Comparison of ENCODE assay signal across 8 cellular contexts in the genomic region with DNA sequence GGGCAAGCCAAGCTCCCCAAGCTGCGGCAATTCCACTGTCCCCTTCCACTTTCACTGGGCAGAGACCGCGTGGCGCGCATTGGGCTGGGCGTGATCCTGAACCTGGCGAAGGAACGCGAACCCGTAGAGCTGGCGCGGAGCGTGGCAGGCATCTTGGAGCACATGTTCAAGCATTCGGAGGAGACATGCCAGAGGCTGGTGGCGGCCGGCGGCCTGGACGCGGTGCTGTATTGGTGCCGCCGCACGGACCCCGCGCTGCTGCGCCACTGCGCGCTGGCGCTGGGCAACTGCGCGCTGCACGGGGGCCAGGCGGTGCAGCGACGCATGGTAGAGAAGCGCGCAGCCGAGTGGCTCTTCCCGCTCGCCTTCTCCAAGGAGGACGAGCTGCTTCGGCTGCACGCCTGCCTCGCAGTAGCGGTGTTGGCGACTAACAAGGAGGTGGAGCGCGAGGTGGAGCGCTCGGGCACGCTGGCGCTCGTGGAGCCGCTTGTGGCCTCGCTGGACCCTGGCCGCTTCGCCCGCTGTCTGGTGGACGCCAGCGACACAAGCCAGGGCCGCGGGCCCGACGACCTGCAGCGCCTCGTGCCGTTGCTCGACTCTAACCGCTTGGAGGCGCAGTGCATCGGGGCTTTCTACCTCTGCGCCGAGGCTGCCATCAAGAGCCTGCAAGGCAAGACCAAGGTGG. TPM values are rescaled to one million over a fixed set of nuclear protein-coding genes. Genes with fewer than 3 reads are reported as not detected.
DNase-seq lines count a peak whose midpoint lies in the region; ATAC-seq lines count a peak whose summit lies in the region.

No MANE protein-coding gene starts in this region.

- intact Hi-C loops in activated CD4-positive, alpha-beta T cell treated with anti-CD3 and anti-CD28 coated beads for 36 hours (cut with DNase I, micrococcal nuclease), result no loop called here

- no peak overlapping the region for H3K27ac Mint-ChIP-seq in activated CD4-positive, alpha-beta T cell treated with anti-CD3 and anti-CD28 coated beads for 36 hours
- no peak overlapping the region for H3K27ac Mint-ChIP-seq in activated naive CD8-positive, alpha-beta T cell treated with anti-CD3 and anti-CD28 coated beads, Interleukin-2, amount 10 ng/mL, durations not matched to agents 7 days and 5 days
- peak overlapping the region; percentile 32 for H3K27ac Mint-ChIP-seq in stimulated activated naive B cell treated with anti-CD40 and anti-IgM and Interleukin-4, amounts not matched to agents 10 μg/mL and 1 μg/mL and 100 μg/mL, for 72 hours

- peaks cover 19% of the 10 kb centered on the region for H3K36me3 Mint-ChIP-seq in activated CD4-positive, alpha-beta T cell treated with anti-CD3 and anti-CD28 coated beads for 36 hours (ENCODE audit: low read depth)
- H3K36me3 Mint-ChIP-seq in activated naive CD8-positive, alpha-beta T cell treated with anti-CD3 and anti-CD28 coated beads, Interleukin-2, amount 10 ng/mL, durations not matched to agents 7 days and 5 days, result peaks cover 13% of the 10 kb centered on the region
- H3K36me3 Mint-ChIP-seq in stimulated activated naive B cell treated with anti-CD40 and anti-IgM and Interleukin-4, amounts not matched to agents 10 μg/mL and 1 μg/mL and 100 μg/mL, for 72 hours, result peaks cover 37 to 44% of the 10 kb centered on the region in 2 donors

- peaks cover 11% of the 10 kb centered on the region for H3K27me3 Mint-ChIP-seq in activated CD4-positive, alpha-beta T cell treated with anti-CD3 and anti-CD28 coated beads for 36 hours
- no peaks in the 10 kb centered on the region for H3K27me3 Mint-ChIP-seq in activated naive CD8-positive, alpha-beta T cell treated with anti-CD3 and anti-CD28 coated beads, Interleukin-2, amount 10 ng/mL, durations not matched to agents 7 days and 5 days
- peaks cover 17 to 51% of the 10 kb centered on the region in 2 donors for H3K27me3 Mint-ChIP-seq in stimulated activated naive B cell treated with anti-CD40 and anti-IgM and Interleukin-4, amounts not matched to agents 10 μg/mL and 1 μg/mL and 100 μg/mL, for 72 hours

- peaks cover 17% of the 10 kb centered on the region for H3K4me1 Mint-ChIP-seq in activated CD4-positive, alpha-beta T cell treated with anti-CD3 and anti-CD28 coated beads for 36 hours
- H3K4me1 Mint-ChIP-seq in activated naive CD8-positive, alpha-beta T cell treated with anti-CD3 and anti-CD28 coated beads, Interleukin-2, amount 10 ng/mL, durations not matched to agents 7 days and 5 days, result peaks cover 25% of the 10 kb centered on the region
- peaks cover 27 to 46% of the 10 kb centered on the region in 2 donors for H3K4me1 Mint-ChIP-seq in stimulated activated naive B cell treated with anti-CD40 and anti-IgM and Interleukin-4, amounts not matched to agents 10 μg/mL and 1 μg/mL and 100 μg/mL, for 72 hours

- POLR2A ChIA-PET in activated CD4-positive, alpha-beta T cell treated with anti-CD3 and anti-CD28 coated beads for 36 hours (lab: Charles Lee), result no interaction called here
- POLR2A ChIA-PET in activated naive CD8-positive, alpha-beta T cell treated with anti-CD3 and anti-CD28 coated beads, Interleukin-2, amount 10 ng/mL, durations not matched to agents 7 days and 5 days (lab: Charles Lee), result no interaction called here

- no peaks in the 10 kb centered on the region for H3K9me3 Mint-ChIP-seq in activated CD4-positive, alpha-beta T cell treated with anti-CD3 and anti-CD28 coated beads for 36 hours (ENCODE audit: low read depth)
- H3K9me3 Mint-ChIP-seq in activated naive CD8-positive, alpha-beta T cell treated with anti-CD3 and anti-CD28 coated beads, Interleukin-2, amount 10 ng/mL, durations not matched to agents 7 days and 5 days, result no peaks in the 10 kb centered on the region
- H3K9me3 Mint-ChIP-seq in stimulated activated naive B cell treated with anti-CD40 and anti-IgM and Interleukin-4, amounts not matched to agents 10 μg/mL and 1 μg/mL and 100 μg/mL, for 72 hours, result no peaks in the 10 kb centered on the region

- CTCF ChIA-PET in activated CD4-positive, alpha-beta T cell treated with anti-CD3 and anti-CD28 coated beads for 36 hours (lab: Charles Lee), result interaction anchor here (0.7 to 1.7 kb wide), 3 partner anchors 22 to 27 kb away, joined by 3 to 4 read pairs (median 3); a partner anchor contains a TSS

- ATAC-seq in activated CD4-positive, alpha-beta T cell treated with anti-CD3 and anti-CD28 coated beads for 36 hours, result no peak
- ATAC-seq in activated naive CD8-positive, alpha-beta T cell treated with anti-CD3 and anti-CD28 coated beads, Interleukin-2, amount 10 ng/mL, durations not matched to agents 7 days and 5 days (ENCODE audit: low read depth), result no peak
- no peak for ATAC-seq in stimulated activated naive B cell treated with anti-CD40 and anti-IgM and Interleukin-4, amounts not matched to agents 10 μg/mL and 1 μg/mL and 100 μg/mL, for 72 hours (replicated peaks)
- no peak for ATAC-seq in GM21367 (IDR thresholded peaks at IDR 0.05; ENCODE audit: unreplicated experiment)

- H3K4me3 Mint-ChIP-seq in activated CD4-positive, alpha-beta T cell treated with anti-CD3 and anti-CD28 coated beads for 36 hours, result no peak overlapping the region
- H3K4me3 Mint-ChIP-seq in activated naive CD8-positive, alpha-beta T cell treated with anti-CD3 and anti-CD28 coated beads, Interleukin-2, amount 10 ng/mL, durations not matched to agents 7 days and 5 days, result no peak overlapping the region
- H3K4me3 Mint-ChIP-seq in stimulated activated naive B cell treated with anti-CD40 and anti-IgM and Interleukin-4, amounts not matched to agents 10 μg/mL and 1 μg/mL and 100 μg/mL, for 72 hours, result peak overlapping the region; percentile 18 to 69

- DNase-seq in activated CD4-positive, alpha-beta T cell treated with anti-CD3 and anti-CD28 coated beads for 36 hours, result peak; percentile 67
- no peak for DNase-seq in activated CD4-positive, alpha-beta T cell treated with anti-CD3 and anti-CD28 coated beads for 1 hour
- DNase-seq in activated naive CD8-positive, alpha-beta T cell treated with anti-CD3 and anti-CD28 coated beads, Interleukin-2, amount 10 ng/mL, durations not matched to agents 7 days and 5 days, result peak; percentile 54
- peak; percentile 91 for DNase-seq in islet precursor cell
- no peak for DNase-seq in stimulated activated naive B cell treated with anti-CD40 and anti-IgM and Interleukin-4, amounts not matched to agents 10 μg/mL and 1 μg/mL and 100 μg/mL, for 72 hours
- no peak for DNase-seq in NCI-H2081 (lab: John Stamatoyannopoulos, UW)
- DNase-seq in superior temporal gyrus (ENCODE audit: extremely low spot score), result no peak

RNA-seq across cellular contexts. Expression of a gene that starts 9.8 kb away (rescaled TPM):
- total RNA-seq in activated CD4-positive, alpha-beta T cell treated with anti-CD3 and anti-CD28 coated beads for 36 hours, result 10 to 100 TPM; 18.1 to 21.9 TPM
- 10 to 100 TPM; 25.6 to 25.8 TPM for total RNA-seq in activated naive CD8-positive, alpha-beta T cell treated with anti-CD3 and anti-CD28 coated beads, Interleukin-2, amount 10 ng/mL, durations not matched to agents 7 days and 5 days

RNA-seq across cellular contexts. Expression of a gene that starts 11.2 kb away (rescaled TPM):
- total RNA-seq in activated CD4-positive, alpha-beta T cell treated with anti-CD3 and anti-CD28 coated beads for 36 hours, result under 1 TPM in 1 of 2 experiments, not detected in 1; 0.21 TPM
- under 1 TPM in 1 of 2 experiments, not detected in 1; 0.28 TPM for total RNA-seq in activated naive CD8-positive, alpha-beta T cell treated with anti-CD3 and anti-CD28 coated beads, Interleukin-2, amount 10 ng/mL, durations not matched to agents 7 days and 5 days

RNA-seq across cellular contexts. Expression of a gene that starts 16.3 kb away (rescaled TPM):
- not detected for total RNA-seq in activated CD4-positive, alpha-beta T cell treated with anti-CD3 and anti-CD28 coated beads for 36 hours
- total RNA-seq in activated naive CD8-positive, alpha-beta T cell treated with anti-CD3 and anti-CD28 coated beads, Interleukin-2, amount 10 ng/mL, durations not matched to agents 7 days and 5 days, result not detected

RNA-seq across cellular contexts. Expression of a gene that starts 24.0 kb away (rescaled TPM):
- 10 to 100 TPM; 84.9 to 98.4 TPM for total RNA-seq in activated CD4-positive, alpha-beta T cell treated with anti-CD3 and anti-CD28 coated beads for 36 hours
- total RNA-seq in activated naive CD8-positive, alpha-beta T cell treated with anti-CD3 and anti-CD28 coated beads, Interleukin-2, amount 10 ng/mL, durations not matched to agents 7 days and 5 days, result 10 to 100 TPM; 51.5 to 54.5 TPM

RNA-seq across cellular contexts. Expression of a gene that starts 24.7 kb away (rescaled TPM):
- 1 to 10 TPM; 3.0 to 4.0 TPM for total RNA-seq in activated CD4-positive, alpha-beta T cell treated with anti-CD3 and anti-CD28 coated beads for 36 hours
- 1 to 10 TPM; 3.0 to 3.6 TPM for total RNA-seq in activated naive CD8-positive, alpha-beta T cell treated with anti-CD3 and anti-CD28 coated beads, Interleukin-2, amount 10 ng/mL, durations not matched to agents 7 days and 5 days

Comparison
In these comparisons a context has a peak if more than half of its experiments do, and no peak if none do; other contexts are left out.
1. DNase-seq: peak in activated CD4-positive, alpha-beta T cell treated with anti-CD3 and anti-CD28 coated beads for 36 hours (single experiment), activated naive CD8-positive, alpha-beta T cell treated with anti-CD3 and anti-CD28 coated beads, Interleukin-2, amount 10 ng/mL, durations not matched to agents 7 days and 5 days (single experiment) and islet precursor cell (single experiment); none in activated CD4-positive, alpha-beta T cell treated with anti-CD3 and anti-CD28 coated beads for 1 hour (single experiment), stimulated activated naive B cell treated with anti-CD40 and anti-IgM and Interleukin-4, amounts not matched to agents 10 μg/mL and 1 μg/mL and 100 μg/mL, for 72 hours (single experiment), NCI-H2081 (0 of 2) and superior temporal gyrus (single experiment).
2. H3K4me3 Mint-ChIP-seq: peak in stimulated activated naive B cell treated with anti-CD40 and anti-IgM and Interleukin-4, amounts not matched to agents 10 μg/mL and 1 μg/mL and 100 μg/mL, for 72 hours (2 of 2); none in activated CD4-positive, alpha-beta T cell treated with anti-CD3 and anti-CD28 coated beads for 36 hours (single experiment) and activated naive CD8-positive, alpha-beta T cell treated with anti-CD3 and anti-CD28 coated beads, Interleukin-2, amount 10 ng/mL, durations not matched to agents 7 days and 5 days (single experiment).